8 cellular contexts compared by ENCODE assay signal in genomic region chr1:115112496-115113375, GRCh38. TPM values are rescaled to one million over a fixed set of nuclear protein-coding genes. Genes with fewer than 3 reads are reported as not detected.
DNase-seq lines count a peak whose midpoint lies in the region; ATAC-seq and TF ChIP-seq lines count a peak whose summit lies in the region.

No MANE protein-coding gene starts in this region.

- H3K9me3 ChIP-seq in ascending aorta = no peaks in the 10 kb centered on the region

- intact Hi-C loops in ascending aorta (cut with DNase I) = loop anchor here (1.0 to 5.0 kb wide), 2 partner anchors 133 to 485 kb away; no protein-coding TSS in a partner anchor

- ATAC-seq in GM18870 (IDR thresholded peaks at IDR 0.05; ENCODE audit: unreplicated experiment) = no peak

- H3K27ac ChIP-seq in ascending aorta = no peak overlapping the region

- H3K36me3 ChIP-seq in ascending aorta = no peaks in the 10 kb centered on the region
- H3K36me3 ChIP-seq in kidney epithelial cell (ENCODE audit: control insufficient read depth, insufficient read depth, low read length) = no peaks in the 10 kb centered on the region

- H3K27me3 ChIP-seq in ascending aorta (no peaks in the 10 kb centered on the region), kidney epithelial cell (ENCODE audit: control insufficient read depth, insufficient read depth, low read length) (no peaks in the 10 kb centered on the region)

- peak; percentile 52 for DNase-seq in activated gamma-delta T cell treated with Interleukin-2 at 50 U/mL for 16 hours
- no peak for DNase-seq in activated gamma-delta T cell (lab: John Stamatoyannopoulos, UW)
- peak; percentile 25 for DNase-seq in T follicular helper cell (ENCODE audit: low read depth)
- no peak for DNase-seq in ascending aorta (ENCODE audit: low spot score in 2 of 2)
- DNase-seq in kidney epithelial cell (ENCODE audit: low read depth) = no peak
- DNase-seq in stimulated activated CD4-positive, alpha-beta T cell treated with anti-CD3 and anti-CD28 coated beads, Interleukin-4, amount 100 ng/mL, for 48 hours (ENCODE audit: low read depth in 2 of 2) = peak; percentile 20 to 34
- DNase-seq in SKM-1 (lab: John Stamatoyannopoulos, UW; ENCODE audit: unreplicated experiment) = no peak

- H3K4me3 ChIP-seq in ascending aorta (no peak overlapping the region), kidney epithelial cell (ENCODE audit: low read depth, low read length) (no peak overlapping the region)

- TF ChIP-seq CTCF in ascending aorta (IDR thresholded peaks at IDR 0.05) (peak; percentile 86 to 94 (median 93)), kidney epithelial cell (IDR thresholded peaks at IDR 0.05; ENCODE audit: insufficient read depth, low read length, poor library complexity, severe bottlenecking) (peak; percentile 89)

- peaks cover 0 to 5% of the 10 kb centered on the region in 2 donors for H3K4me1 ChIP-seq in ascending aorta

RNA-seq across cellular contexts. Expression of gene TSPAN2, which starts 23.4 kb away (rescaled TPM):
- total RNA-seq in ascending aorta (10.9 TPM), kidney epithelial cell (7.7 and 7.8 TPM in 2 replicates)

Comparison
In these comparisons a context has a peak if more than half of its experiments do, and no peak if none do; other contexts are left out.
1. DNase-seq: peak in activated gamma-delta T cell treated with Interleukin-2 at 50 U/mL for 16 hours (single experiment), T follicular helper cell (single experiment) and stimulated activated CD4-positive, alpha-beta T cell treated with anti-CD3 and anti-CD28 coated beads, Interleukin-4, amount 100 ng/mL, for 48 hours (2 of 2); none in activated gamma-delta T cell (single experiment), ascending aorta (0 of 2), kidney epithelial cell (single experiment) and SKM-1 (single experiment).